In genomic region chr5:38641003-38641402, GRCh38 we compare ENCODE assay signal across 22 cellular contexts.
DNase-seq lines count a peak whose midpoint lies in the region; ATAC-seq lines count a peak whose summit lies in the region.
"Had no signal": no experiment of that assay in that cellular context is flagged by ENCODE, and none has a peak within 500 bp of the region (broad histone marks: within the 10 kb centered on the region; RNA-seq: fewer than 3 reads in every experiment).

No MANE protein-coding gene starts in this region.

- no CpG with 5 or more reads among the region's 3 CpGs for WGBS in mesendoderm (ENCODE audit: extremely low coverage, insufficient coverage, low lambda C conversion rate)

- no peak overlapping the region for H3K9ac ChIP-seq in mesendoderm (ENCODE audit: low read length)
- H3K9ac ChIP-seq: KMS-11 had no signal

- DNase-seq in RPMI7951 (ENCODE audit: low read depth), result peak; percentile 53
- peak; percentile 85 for DNase-seq in myocyte (ENCODE audit: low read depth)
- DNase-seq in mesendoderm, result no peak
- DNase-seq: activated CD4-positive, alpha-beta T cell treated with anti-CD3 and anti-CD28 coated beads, Interleukin-2, amount 50 U/mL, for 48 hours; activated CD8-positive, alpha-beta memory T cell treated with anti-CD3 and anti-CD28 coated beads, Interleukin-2, amount 50 U/mL, for 48 hours; activated naive CD8-positive, alpha-beta T cell treated with anti-CD3 and anti-CD28 coated beads, Interleukin-2, amount 10 ng/mL, durations not matched to agents 7 days and 5 days; CD4-positive, CD25-positive, alpha-beta regulatory T cell; naive thymus-derived CD4-positive, alpha-beta T cell; NCI-H1694; NCI-H2171; NCI-H510A treated with DMSO at 0.1 percent for 48 hours; NK-92 treated with Interleukin-12 subunit alpha and Interleukin-12 subunit beta, amount 100 ng/mL, for 24 hours; SIG-M5; stimulated activated naive CD8-positive, alpha-beta T cell treated with anti-CD3 and anti-CD28 coated beads, Interleukin-15, Interleukin-2, amounts not matched to agents 100 U/mL and 50 U/mL, for 24 hours; SW 1271; T1000 had no signal

- no peaks in the 10 kb centered on the region for H3K79me2 ChIP-seq in mesendoderm (ENCODE audit: control insufficient read depth, insufficient read depth, low read length)

- no peaks in the 10 kb centered on the region for H3K27me3 ChIP-seq in mesendoderm (ENCODE audit: insufficient read depth, low read length, poor library complexity)

- H3K4me3 ChIP-seq in mesendoderm (ENCODE audit: low read length), result no peak overlapping the region

- H3K23ac ChIP-seq in mesendoderm (ENCODE audit: low read length), result no peak overlapping the region

- H3K4me2 ChIP-seq in mesendoderm (ENCODE audit: low read length), result no peak overlapping the region
- H3K4me2 ChIP-seq: KMS-11 had no signal

- H3K36me3 ChIP-seq in mesendoderm (ENCODE audit: control insufficient read depth, insufficient read depth, low read length), result no peaks in the 10 kb centered on the region

- no peak overlapping the region for H2BK15ac ChIP-seq in mesendoderm (replicated peaks; ENCODE audit: low read depth)

- no peak overlapping the region for H3K56ac ChIP-seq in mesendoderm (ENCODE audit: low read length)

- H3K4ac ChIP-seq in mesendoderm (ENCODE audit: low read depth, low read length), result no peak overlapping the region

- no peaks in the 10 kb centered on the region for H3K79me1 ChIP-seq in mesendoderm (ENCODE audit: low read length)

- H3K18ac ChIP-seq in mesendoderm (ENCODE audit: low read length), result no peak overlapping the region

- no peak overlapping the region for H2BK5ac ChIP-seq in mesendoderm (ENCODE audit: low read length)

- no peak overlapping the region for H2BK120ac ChIP-seq in mesendoderm (ENCODE audit: low read depth, low read length)

- H2AK5ac ChIP-seq in mesendoderm (ENCODE audit: low read length), result no peak overlapping the region

- no peaks in the 10 kb centered on the region for H3K4me1 ChIP-seq in mesendoderm (ENCODE audit: control insufficient read depth, low read depth, low read length)

- H4K8ac ChIP-seq in mesendoderm (ENCODE audit: low read depth, low read length), result no peak overlapping the region

- H4K5ac ChIP-seq in mesendoderm (ENCODE audit: low read length), result no peak overlapping the region

- H3K27ac ChIP-seq in cingulate gyrus (ENCODE audit: low read depth, low read length), result peak overlapping the region; percentile 76
- peak overlapping the region; percentile 33 for H3K27ac ChIP-seq in temporal lobe (ENCODE audit: low read depth, low read length)
- H3K27ac ChIP-seq in mesendoderm (ENCODE audit: low read depth, low read length), result no peak overlapping the region
- H3K27ac ChIP-seq: KMS-11 had no signal

- ATAC-seq in GM21360 (IDR thresholded peaks at IDR 0.05; ENCODE audit: unreplicated experiment) (no peak), HG02588 (IDR thresholded peaks at IDR 0.05; ENCODE audit: unreplicated experiment) (no peak), HG03520 (IDR thresholded peaks at IDR 0.05; ENCODE audit: unreplicated experiment) (no peak)
- ATAC-seq: naive thymus-derived CD4-positive, alpha-beta T cell; stimulated activated naive CD8-positive, alpha-beta T cell treated with anti-CD3 and anti-CD28 coated beads, Interleukin-15, Interleukin-2, amounts not matched to agents 100 U/mL and 50 U/mL, for 24 hours had no signal
